In genomic region chr6:6940031-6940664, GRCh38 we compare ENCODE assay signal across 16 cellular contexts.
DNase-seq lines count a peak whose midpoint lies in the region; ATAC-seq and TF ChIP-seq lines count a peak whose summit lies in the region.
"Had no signal": no experiment of that assay in that cellular context is flagged by ENCODE, and none has a peak within 500 bp of the region (broad histone marks: within the 10 kb centered on the region; RNA-seq: fewer than 3 reads in every experiment).

No MANE protein-coding gene starts in this region.

- H2BK15ac ChIP-seq in H9 (ENCODE audit: low read depth, low read length) (no peak overlapping the region), neuronal stem cell (ENCODE audit: low read length) (no peak overlapping the region)

- no peaks in the 10 kb centered on the region for H3K79me2 ChIP-seq in H9 (ENCODE audit: insufficient read depth, low read length)

- no peak overlapping the region for H3K56ac ChIP-seq in H9 (ENCODE audit: insufficient read length, low read depth, low read length)

- H3K9me3 ChIP-seq in H9 (ENCODE audit: control insufficient read depth, low read depth, low read length) (no peaks in the 10 kb centered on the region), neuronal stem cell (replicated peaks in 1 of 2; ENCODE audit: control insufficient read depth in 2 of 2, insufficient read depth in 1 of 2, low read depth in 1 of 2, low read length in 2 of 2) (no peaks in the 10 kb centered on the region), testis (no peaks in the 10 kb centered on the region)

- DNase-seq in H9: peak; percentile 41
- DNase-seq in WTC11 (ENCODE audit: low spot score): no peak
- DNase-seq in neuronal stem cell (ENCODE audit: low spot score): no peak
- peak; percentile 38 for DNase-seq in testis
- no peak for DNase-seq in stimulated activated naive CD4-positive, alpha-beta T cell (lab: John Stamatoyannopoulos, UW)
- DNase-seq in NCI-H446 treated with DMSO at 0.1 percent for 48 hours (lab: John Stamatoyannopoulos, UW): no peak
- DNase-seq: C1 segment of cervical spinal cord; Calu3; CD4-positive, alpha-beta memory T cell; COR-L47; DMS53; DMS79 treated with DMSO at 0.1 percent for 48 hours; GF-D8; GOT3; HCEC 1CT had no signal

- H4K8ac ChIP-seq in H9 (replicated peaks; ENCODE audit: insufficient read length, low read depth, low read length) (no peak overlapping the region), neuronal stem cell (ENCODE audit: low read depth, low read length) (peak overlapping the region; percentile 65)

- H2AFZ ChIP-seq in H9 (ENCODE audit: low read length) (no peak overlapping the region), neuronal stem cell (ENCODE audit: low read length) (no peak overlapping the region)

- H2BK5ac ChIP-seq in H9 (ENCODE audit: insufficient read length, low read length): no peak overlapping the region
- H2BK5ac ChIP-seq in neuronal stem cell (ENCODE audit: low read length): no peak overlapping the region

- WGBS in H9 (ENCODE audit: extremely low coverage, insufficient read length, low lambda C conversion rate): no CpG with 5 or more reads among the region's 39 CpGs
- no CpG with 5 or more reads among the region's 39 CpGs for WGBS in neuronal stem cell (ENCODE audit: extremely low coverage in 2 of 2, insufficient read length in 2 of 2, insufficient replicate concordance in 1 of 2), 2 donors
- WGBS in testis, 2 donors: 67 to 79% methylated on average over 26 to 38 of the region's 39 CpGs

- H3K27ac Mint-ChIP-seq in H9: no peak overlapping the region
- H3K27ac Mint-ChIP-seq in WTC11: no peak overlapping the region
- H3K27ac Mint-ChIP-seq: CD4-positive, alpha-beta memory T cell had no signal

- H4K5ac ChIP-seq in H9 (ENCODE audit: insufficient read length, low read depth, low read length): no peak overlapping the region

- H2AK5ac ChIP-seq in H9 (ENCODE audit: insufficient read length, low read length) (no peak overlapping the region), neuronal stem cell (ENCODE audit: low read depth, low read length) (no peak overlapping the region)

- no peak overlapping the region for H4K91ac ChIP-seq in H9 (ENCODE audit: insufficient read length, low read depth, low read length)
- H4K91ac ChIP-seq in neuronal stem cell (ENCODE audit: low read depth, low read length, poor library complexity): no peak overlapping the region

- H3K9me3 Mint-ChIP-seq in H9 (no peaks in the 10 kb centered on the region), WTC11 (no peaks in the 10 kb centered on the region)
- H3K9me3 Mint-ChIP-seq: CD4-positive, alpha-beta memory T cell had no signal

- H3K27ac ChIP-seq in H9 (ENCODE audit: insufficient read length, low read depth, low read length) (no peak overlapping the region), neuronal stem cell (replicated peaks; ENCODE audit: low read length) (no peak overlapping the region), testis (no peak overlapping the region)

- no peaks in the 10 kb centered on the region for H3K36me3 Mint-ChIP-seq in H9 (ENCODE audit: insufficient read depth in 1 of 3, low read depth in 3 of 3)
- H3K36me3 Mint-ChIP-seq in WTC11: no peaks in the 10 kb centered on the region
- H3K36me3 Mint-ChIP-seq: CD4-positive, alpha-beta memory T cell had no signal

- H3K4me3 ChIP-seq in neuronal stem cell (ENCODE audit: low read length in 2 of 2): no peak overlapping the region
- H3K4me3 ChIP-seq in testis: peak overlapping the region in 1 of 2 donors; percentile 15

- no peak overlapping the region for H3K4me2 ChIP-seq in H9 (ENCODE audit: insufficient read depth, insufficient read length, low read length)
- no peak overlapping the region for H3K4me2 ChIP-seq in neuronal stem cell (ENCODE audit: insufficient read depth, low read length, poor library complexity, severe bottlenecking)

- H3K23ac ChIP-seq in H9 (ENCODE audit: insufficient read length, low read depth, low read length) (no peak overlapping the region), neuronal stem cell (ENCODE audit: low read depth, low read length, poor library complexity) (peak overlapping the region; percentile 55)

- CTCF ChIA-PET in WTC11 (lab: Charles Lee): no interaction called here

- no peaks in the 10 kb centered on the region for H3K4me1 ChIP-seq in H9 (ENCODE audit: insufficient read depth, low read length)
- no peaks in the 10 kb centered on the region for H3K4me1 ChIP-seq in neuronal stem cell (ENCODE audit: control insufficient read depth in 2 of 2, insufficient read depth in 1 of 2, low read depth in 1 of 2, low read length in 2 of 2)
- H3K4me1 ChIP-seq in testis: no peaks in the 10 kb centered on the region

- ATAC-seq in WTC11: peak; percentile 30; the same call in 1 of the 2 replicates
- ATAC-seq in esophagus mucosa: no peak

- H3K27me3 Mint-ChIP-seq in H9 (ENCODE audit: low read depth) (peaks cover 2% of the 10 kb centered on the region; the same call in 1 of the 2 replicates), WTC11 (ENCODE audit: low read depth) (no peaks in the 10 kb centered on the region)

- H3K79me1 ChIP-seq in H9 (ENCODE audit: insufficient read depth, low read depth, low read length, poor library complexity, severe bottlenecking) (no peaks in the 10 kb centered on the region), neuronal stem cell (ENCODE audit: low read depth, low read length) (no peaks in the 10 kb centered on the region)

- no peak for TF ChIP-seq POLR2A in testis (IDR thresholded peaks at IDR 0.05)

- H3K18ac ChIP-seq in H9 (ENCODE audit: insufficient read length, low read depth, low read length) (no peak overlapping the region), neuronal stem cell (ENCODE audit: low read length) (peak overlapping the region; percentile 71)

- H3K4me1 Mint-ChIP-seq in H9 (peaks cover 0 to 11% of the 10 kb centered on the region in 2 experiments; a peak in 2 of 4 replicates), WTC11 (peaks cover 9% of the 10 kb centered on the region; the same call in 1 of the 2 replicates)

- H3K4me3 Mint-ChIP-seq in H9: no peak overlapping the region
- no peak overlapping the region for H3K4me3 Mint-ChIP-seq in WTC11
- H3K4me3 Mint-ChIP-seq: CD4-positive, alpha-beta memory T cell had no signal

- H3K23me2 ChIP-seq in H9 (ENCODE audit: insufficient read length, low read depth, low read length, poor library complexity, severe bottlenecking): no peaks in the 10 kb centered on the region

- H3T11ph ChIP-seq in H9 (ENCODE audit: low read length): no peak overlapping the region

- H2BK12ac ChIP-seq in H9 (ENCODE audit: insufficient read length, low read depth, low read length): no peak overlapping the region
- no peak overlapping the region for H2BK12ac ChIP-seq in neuronal stem cell (ENCODE audit: low read length)

- H4K20me1 ChIP-seq in H9 (ENCODE audit: control insufficient read depth, insufficient read depth, insufficient read length): no peaks in the 10 kb centered on the region

- H2BK20ac ChIP-seq in H9 (ENCODE audit: low read depth, low read length, poor library complexity, severe bottlenecking): no peak overlapping the region

- H3K14ac ChIP-seq in H9 (ENCODE audit: insufficient read depth, low read length) (no peak overlapping the region), neuronal stem cell (ENCODE audit: low read length) (no peak overlapping the region)

- intact Hi-C loops in testis (cut with DNase I; ENCODE audit: low total_unique reads): no loop called here

- TF ChIP-seq CTCF in H9 (conservative IDR thresholded peaks at IDR 0.05): no peak
- no peak for TF ChIP-seq CTCF in WTC11 (IDR thresholded peaks at IDR 0.05)
- TF ChIP-seq CTCF in testis (IDR thresholded peaks at IDR 0.05): no peak

- POLR2A ChIA-PET in WTC11 (lab: Charles Lee): no interaction called here

- H2BK120ac ChIP-seq in H9 (ENCODE audit: low read depth, low read length, poor library complexity, severe bottlenecking): no peak overlapping the region
- no peak overlapping the region for H2BK120ac ChIP-seq in neuronal stem cell (ENCODE audit: low read depth, low read length)

- H3K9ac ChIP-seq in H9 (ENCODE audit: extremely low read depth, insufficient read length, low read length): no peak overlapping the region
- H3K9ac ChIP-seq in neuronal stem cell (ENCODE audit: low read depth, low read length, poor library complexity): no peak overlapping the region

- H3K4ac ChIP-seq in H9 (ENCODE audit: low read depth, low read length) (no peak overlapping the region), neuronal stem cell (ENCODE audit: low read length) (no peak overlapping the region)

- H3K27me3 ChIP-seq in H9 (ENCODE audit: insufficient read depth, low read length) (no peaks in the 10 kb centered on the region), neuronal stem cell (ENCODE audit: control insufficient read depth in 3 of 3, insufficient read depth in 3 of 3, low read depth in 1 of 3, low read length in 3 of 3) (no peaks in the 10 kb centered on the region), testis (no peaks in the 10 kb centered on the region)

- no peaks in the 10 kb centered on the region for H3K36me3 ChIP-seq in neuronal stem cell (replicated peaks in 1 of 2; ENCODE audit: control insufficient read depth in 2 of 2, insufficient read depth in 2 of 2, low read length in 2 of 2)
- H3K36me3 ChIP-seq in testis (ENCODE audit: low read depth, missing control alignments): no peaks in the 10 kb centered on the region

TF ChIP-seq in WTC11, 78 proteins besides CTCF, POLR2A, EP300 and RAD21 (continues in another document):
- TF ChIP-seq E2F1 (CRISPR knock-in tag; IDR thresholded peaks at IDR 0.05) (no peak), EMX1 (CRISPR knock-in tag; IDR thresholded peaks at IDR 0.05) (no peak), USF1 (CRISPR knock-in tag; IDR thresholded peaks at IDR 0.05) (no peak), OVOL2 (CRISPR knock-in tag; IDR thresholded peaks at IDR 0.05; ENCODE audit: borderline replicate concordance) (no peak)

Comparison
In these comparisons a context has a peak if more than half of its experiments do, and no peak if none do; other contexts are left out.
1. DNase-seq: peak in H9 (single experiment) and testis (single experiment); none in WTC11 (single experiment), neuronal stem cell (single experiment), stimulated activated naive CD4-positive, alpha-beta T cell (0 of 6) and NCI-H446 treated with DMSO at 0.1 percent for 48 hours (single experiment).